ENCODE assay signal across 24 cellular contexts in genomic region chr7:152565731-152566130, GRCh38.
"Had no signal": no experiment of that assay in that cellular context is flagged by ENCODE, and none has a peak within 500 bp of the region (broad histone marks: within the 10 kb centered on the region; RNA-seq: fewer than 3 reads in every experiment).

No MANE protein-coding gene starts in this region.

- H3K27ac ChIP-seq: colonic mucosa, esophagus muscularis mucosa, psoas muscle, sigmoid colon, thoracic aorta, tibial nerve, upper lobe of left lung, uterus had no signal

- H3K36me3 ChIP-seq: colonic mucosa, esophagus muscularis mucosa, sigmoid colon, thoracic aorta, tibial nerve, upper lobe of left lung, uterus had no signal

- H3K9me3 ChIP-seq: colonic mucosa, esophagus muscularis mucosa, psoas muscle, sigmoid colon, thoracic aorta, tibial nerve, upper lobe of left lung, uterus had no signal

- H3K27me3 ChIP-seq: colonic mucosa, esophagus muscularis mucosa, sigmoid colon, tibial nerve, upper lobe of left lung, uterus had no signal

- H3K4me3 Mint-ChIP-seq: dendritic cell treated with granulocyte-macrophage colony-stimulating factor and Interleukin-4, amounts not matched to agents 40 ng/mL and 50 ng/mL, for 4 days; endodermal cell; immature natural killer cell; memory B cell; natural killer cell; stimulated activated naive B cell treated with anti-CD40 and anti-IgM and Interleukin-4, amounts not matched to agents 10 μg/mL and 1 μg/mL and 100 μg/mL, for 72 hours; stimulated activated naive CD8-positive, alpha-beta T cell treated with anti-CD3 and anti-CD28 coated beads, Interleukin-15, Interleukin-2, amounts not matched to agents 100 ng/mL and 50 ng/mL, for 24 hours had no signal

- ATAC-seq: left lobe of liver; psoas muscle; right cardiac atrium; stimulated activated naive B cell treated with anti-CD40 and anti-IgM and Interleukin-4, amounts not matched to agents 10 μg/mL and 1 μg/mL and 100 μg/mL, for 72 hours had no signal

- H3K36me3 Mint-ChIP-seq: immature natural killer cell; memory B cell; natural killer cell; stimulated activated naive B cell treated with anti-CD40 and anti-IgM and Interleukin-4, amounts not matched to agents 10 μg/mL and 1 μg/mL and 100 μg/mL, for 72 hours had no signal

- H3K4me3 ChIP-seq: colonic mucosa, esophagus muscularis mucosa, lung, psoas muscle, sigmoid colon, thoracic aorta, tibial nerve, upper lobe of left lung, uterus had no signal

- H3K4me1 ChIP-seq: colonic mucosa, esophagus muscularis mucosa, psoas muscle, sigmoid colon, tibial nerve, upper lobe of left lung, uterus had no signal

- H3K9me3 Mint-ChIP-seq: dendritic cell treated with granulocyte-macrophage colony-stimulating factor and Interleukin-4, amounts not matched to agents 40 ng/mL and 50 ng/mL, for 4 days; endodermal cell; immature natural killer cell; memory B cell; natural killer cell; stimulated activated naive B cell treated with anti-CD40 and anti-IgM and Interleukin-4, amounts not matched to agents 10 μg/mL and 1 μg/mL and 100 μg/mL, for 72 hours; stimulated activated naive CD8-positive, alpha-beta T cell treated with anti-CD3 and anti-CD28 coated beads, Interleukin-15, Interleukin-2, amounts not matched to agents 100 ng/mL and 50 ng/mL, for 24 hours had no signal

- FAIRE-seq: endothelial cell of umbilical vein, kidney had no signal

- H3K27ac Mint-ChIP-seq: dendritic cell treated with granulocyte-macrophage colony-stimulating factor and Interleukin-4, amounts not matched to agents 40 ng/mL and 50 ng/mL, for 4 days; endodermal cell; immature natural killer cell; memory B cell; natural killer cell; stimulated activated naive B cell treated with anti-CD40 and anti-IgM and Interleukin-4, amounts not matched to agents 10 μg/mL and 1 μg/mL and 100 μg/mL, for 72 hours; stimulated activated naive CD8-positive, alpha-beta T cell treated with anti-CD3 and anti-CD28 coated beads, Interleukin-15, Interleukin-2, amounts not matched to agents 100 ng/mL and 50 ng/mL, for 24 hours had no signal

- DNase-seq: colonic mucosa; effector CD8-positive, alpha-beta T cell; endodermal cell; foreskin melanocyte; hypothalamus; immature natural killer cell; kidney; natural killer cell; psoas muscle; right cardiac atrium; sigmoid colon; stimulated activated CD4-positive, alpha-beta T cell treated with anti-CD3 and anti-CD28 coated beads, Interleukin-2, amount 100 ng/mL, for 24 hours; stimulated activated naive B cell treated with anti-CD40 and anti-IgM and Interleukin-4, amounts not matched to agents 10 μg/mL and 1 μg/mL and 100 μg/mL, for 72 hours; uterus had no signal
